Comparison of ENCODE assay signal across 1 cellular context in the genomic region with DNA sequence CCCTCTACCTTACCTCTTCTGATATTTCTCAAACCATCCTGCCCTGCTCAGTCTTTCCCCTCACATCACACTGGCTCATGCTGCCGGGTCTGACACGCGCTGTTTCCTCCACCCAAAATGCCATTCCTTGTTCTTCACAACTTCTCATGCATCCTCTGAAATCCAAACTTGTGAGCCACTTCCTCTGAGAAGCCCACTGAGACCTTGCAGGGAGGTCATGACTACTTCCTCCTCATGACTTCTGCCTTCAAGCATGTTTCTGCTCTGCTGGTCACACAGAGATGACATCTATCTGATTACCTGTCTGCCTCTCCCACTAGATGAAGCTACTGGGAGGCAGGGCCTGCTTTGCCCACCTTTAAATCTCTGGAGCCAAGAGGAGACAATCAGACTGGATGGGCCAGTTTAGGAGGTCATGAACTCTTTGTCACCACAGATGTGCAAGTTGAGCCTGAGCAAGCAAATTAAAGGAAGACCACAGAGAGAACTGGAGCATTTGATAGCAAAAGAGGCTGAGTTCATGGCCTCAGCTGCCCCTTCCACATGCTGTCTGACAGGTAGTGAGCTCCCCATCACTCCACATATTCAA.
TF ChIP-seq lines count a peak whose summit lies in the region.

No MANE protein-coding gene starts in this region.

TF ChIP-seq in GM12878, 131 proteins besides CTCF, POLR2A, EP300 and RAD21 (continued from another document):
- TF ChIP-seq, protein P1, sequence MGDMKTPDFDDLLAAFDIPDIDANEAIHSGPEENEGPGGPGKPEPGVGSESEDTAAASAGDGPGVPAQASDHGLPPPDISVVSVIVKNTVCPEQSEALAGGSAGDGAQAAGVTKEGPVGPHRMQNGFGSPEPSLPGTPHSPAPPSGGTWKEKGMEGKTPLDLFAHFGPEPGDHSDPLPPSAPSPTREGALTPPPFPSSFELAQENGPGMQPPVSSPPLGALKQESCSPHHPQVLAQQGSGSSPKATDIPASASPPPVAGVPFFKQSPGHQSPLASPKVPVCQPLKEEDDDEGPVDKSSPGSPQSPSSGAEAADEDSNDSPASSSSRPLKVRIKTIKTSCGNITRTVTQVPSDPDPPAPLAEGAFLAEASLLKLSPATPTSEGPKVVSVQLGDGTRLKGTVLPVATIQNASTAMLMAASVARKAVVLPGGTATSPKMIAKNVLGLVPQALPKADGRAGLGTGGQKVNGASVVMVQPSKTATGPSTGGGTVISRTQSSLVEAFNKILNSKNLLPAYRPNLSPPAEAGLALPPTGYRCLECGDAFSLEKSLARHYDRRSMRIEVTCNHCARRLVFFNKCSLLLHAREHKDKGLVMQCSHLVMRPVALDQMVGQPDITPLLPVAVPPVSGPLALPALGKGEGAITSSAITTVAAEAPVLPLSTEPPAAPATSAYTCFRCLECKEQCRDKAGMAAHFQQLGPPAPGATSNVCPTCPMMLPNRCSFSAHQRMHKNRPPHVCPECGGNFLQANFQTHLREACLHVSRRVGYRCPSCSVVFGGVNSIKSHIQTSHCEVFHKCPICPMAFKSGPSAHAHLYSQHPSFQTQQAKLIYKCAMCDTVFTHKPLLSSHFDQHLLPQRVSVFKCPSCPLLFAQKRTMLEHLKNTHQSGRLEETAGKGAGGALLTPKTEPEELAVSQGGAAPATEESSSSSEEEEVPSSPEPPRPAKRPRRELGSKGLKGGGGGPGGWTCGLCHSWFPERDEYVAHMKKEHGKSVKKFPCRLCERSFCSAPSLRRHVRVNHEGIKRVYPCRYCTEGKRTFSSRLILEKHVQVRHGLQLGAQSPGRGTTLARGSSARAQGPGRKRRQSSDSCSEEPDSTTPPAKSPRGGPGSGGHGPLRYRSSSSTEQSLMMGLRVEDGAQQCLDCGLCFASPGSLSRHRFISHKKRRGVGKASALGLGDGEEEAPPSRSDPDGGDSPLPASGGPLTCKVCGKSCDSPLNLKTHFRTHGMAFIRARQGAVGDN (IDR thresholded peaks at IDR 0.05), result no peak
- TF ChIP-seq BRCA1 (IDR thresholded peaks at IDR 0.05; ENCODE audit: low read depth, low read length), result no peak
- TF ChIP-seq, protein P2, sequence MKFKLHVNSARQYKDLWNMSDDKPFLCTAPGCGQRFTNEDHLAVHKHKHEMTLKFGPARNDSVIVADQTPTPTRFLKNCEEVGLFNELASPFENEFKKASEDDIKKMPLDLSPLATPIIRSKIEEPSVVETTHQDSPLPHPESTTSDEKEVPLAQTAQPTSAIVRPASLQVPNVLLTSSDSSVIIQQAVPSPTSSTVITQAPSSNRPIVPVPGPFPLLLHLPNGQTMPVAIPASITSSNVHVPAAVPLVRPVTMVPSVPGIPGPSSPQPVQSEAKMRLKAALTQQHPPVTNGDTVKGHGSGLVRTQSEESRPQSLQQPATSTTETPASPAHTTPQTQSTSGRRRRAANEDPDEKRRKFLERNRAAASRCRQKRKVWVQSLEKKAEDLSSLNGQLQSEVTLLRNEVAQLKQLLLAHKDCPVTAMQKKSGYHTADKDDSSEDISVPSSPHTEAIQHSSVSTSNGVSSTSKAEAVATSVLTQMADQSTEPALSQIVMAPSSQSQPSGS (IDR thresholded peaks at IDR 0.05; ENCODE audit: low read length), result no peak
